In the genomic region with DNA sequence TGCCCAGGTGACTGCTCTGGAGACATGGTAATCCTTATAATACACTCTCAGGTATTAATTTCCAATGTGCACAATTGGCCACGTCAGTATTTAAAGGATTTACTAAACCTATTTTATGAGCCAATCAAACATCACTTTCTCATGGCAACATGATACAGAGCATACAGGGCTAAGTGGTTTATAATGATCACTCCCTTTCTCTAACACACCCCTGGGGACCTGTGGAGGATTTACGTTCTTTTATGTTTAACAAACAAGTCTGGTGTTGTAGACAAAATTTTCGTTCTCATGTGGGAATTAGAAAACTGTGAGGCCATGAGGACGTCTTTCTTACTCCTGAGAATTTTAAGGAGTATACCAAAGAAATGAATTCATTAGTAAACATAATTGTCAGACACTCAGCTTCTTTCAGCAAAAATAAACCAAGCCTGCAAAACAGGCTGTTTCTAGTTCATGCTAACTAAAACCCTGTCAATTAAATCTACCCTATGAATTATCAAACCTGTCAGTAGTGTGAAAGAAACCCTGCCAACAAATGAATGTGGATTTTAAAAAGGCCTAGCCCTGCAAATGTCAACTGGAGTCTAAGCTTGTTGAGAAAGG, we compare ENCODE assay signal across 2 cellular contexts.
TF ChIP-seq lines count a peak whose summit lies in the region.

No MANE protein-coding gene starts in this region.

TF ChIP-seq in SK-N-SH treated with all-trans-retinoic acid at 6 μM for 48 hours, 23 proteins besides CTCF, POLR2A, EP300 and RAD21 (continued from another document):
- no peak for TF ChIP-seq TSHZ2 (CRISPR knock-in tag; IDR thresholded peaks at IDR 0.05)
- TF ChIP-seq OSR1 (CRISPR knock-in tag; IDR thresholded peaks at IDR 0.05) = no peak
- TF ChIP-seq, protein P1, sequence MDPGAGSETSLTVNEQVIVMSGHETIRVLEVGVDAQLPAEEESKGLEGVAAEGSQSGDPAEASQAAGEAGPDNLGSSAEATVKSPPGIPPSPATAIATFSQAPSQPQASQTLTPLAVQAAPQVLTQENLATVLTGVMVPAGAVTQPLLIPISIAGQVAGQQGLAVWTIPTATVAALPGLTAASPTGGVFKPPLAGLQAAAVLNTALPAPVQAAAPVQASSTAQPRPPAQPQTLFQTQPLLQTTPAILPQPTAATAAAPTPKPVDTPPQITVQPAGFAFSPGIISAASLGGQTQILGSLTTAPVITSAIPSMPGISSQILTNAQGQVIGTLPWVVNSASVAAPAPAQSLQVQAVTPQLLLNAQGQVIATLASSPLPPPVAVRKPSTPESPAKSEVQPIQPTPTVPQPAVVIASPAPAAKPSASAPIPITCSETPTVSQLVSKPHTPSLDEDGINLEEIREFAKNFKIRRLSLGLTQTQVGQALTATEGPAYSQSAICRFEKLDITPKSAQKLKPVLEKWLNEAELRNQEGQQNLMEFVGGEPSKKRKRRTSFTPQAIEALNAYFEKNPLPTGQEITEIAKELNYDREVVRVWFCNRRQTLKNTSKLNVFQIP (CRISPR knock-in tag; IDR thresholded peaks at IDR 0.05; ENCODE audit: borderline replicate concordance, low read depth) = no peak
- no peak for TF ChIP-seq SNAI2 (CRISPR knock-in tag; IDR thresholded peaks at IDR 0.05)
- TF ChIP-seq ZNF565 (CRISPR knock-in tag; conservative IDR thresholded peaks at IDR 0.05; ENCODE audit: low read depth) = no peak
- no peak for TF ChIP-seq ZC3H10 (CRISPR knock-in tag; IDR thresholded peaks at IDR 0.05)
- TF ChIP-seq RARB (CRISPR knock-in tag; IDR thresholded peaks at IDR 0.05) = no peak
- no peak for TF ChIP-seq PATZ1 (CRISPR knock-in tag; IDR thresholded peaks at IDR 0.05; ENCODE audit: borderline replicate concordance)
- TF ChIP-seq BACH2 (CRISPR knock-in tag; IDR thresholded peaks at IDR 0.05; ENCODE audit: borderline replicate concordance) = no peak
- TF ChIP-seq PPARA (CRISPR knock-in tag; IDR thresholded peaks at IDR 0.05; ENCODE audit: borderline replicate concordance) = no peak
TF ChIP-seq in SK-N-SH treated with all-trans-retinoic acid at 6 μM for 48 hours: peak in this region for 0.

TF ChIP-seq in SK-N-SH, 30 proteins besides CTCF, POLR2A, EP300 and RAD21 (continued from another document):
- TF ChIP-seq, protein P2, sequence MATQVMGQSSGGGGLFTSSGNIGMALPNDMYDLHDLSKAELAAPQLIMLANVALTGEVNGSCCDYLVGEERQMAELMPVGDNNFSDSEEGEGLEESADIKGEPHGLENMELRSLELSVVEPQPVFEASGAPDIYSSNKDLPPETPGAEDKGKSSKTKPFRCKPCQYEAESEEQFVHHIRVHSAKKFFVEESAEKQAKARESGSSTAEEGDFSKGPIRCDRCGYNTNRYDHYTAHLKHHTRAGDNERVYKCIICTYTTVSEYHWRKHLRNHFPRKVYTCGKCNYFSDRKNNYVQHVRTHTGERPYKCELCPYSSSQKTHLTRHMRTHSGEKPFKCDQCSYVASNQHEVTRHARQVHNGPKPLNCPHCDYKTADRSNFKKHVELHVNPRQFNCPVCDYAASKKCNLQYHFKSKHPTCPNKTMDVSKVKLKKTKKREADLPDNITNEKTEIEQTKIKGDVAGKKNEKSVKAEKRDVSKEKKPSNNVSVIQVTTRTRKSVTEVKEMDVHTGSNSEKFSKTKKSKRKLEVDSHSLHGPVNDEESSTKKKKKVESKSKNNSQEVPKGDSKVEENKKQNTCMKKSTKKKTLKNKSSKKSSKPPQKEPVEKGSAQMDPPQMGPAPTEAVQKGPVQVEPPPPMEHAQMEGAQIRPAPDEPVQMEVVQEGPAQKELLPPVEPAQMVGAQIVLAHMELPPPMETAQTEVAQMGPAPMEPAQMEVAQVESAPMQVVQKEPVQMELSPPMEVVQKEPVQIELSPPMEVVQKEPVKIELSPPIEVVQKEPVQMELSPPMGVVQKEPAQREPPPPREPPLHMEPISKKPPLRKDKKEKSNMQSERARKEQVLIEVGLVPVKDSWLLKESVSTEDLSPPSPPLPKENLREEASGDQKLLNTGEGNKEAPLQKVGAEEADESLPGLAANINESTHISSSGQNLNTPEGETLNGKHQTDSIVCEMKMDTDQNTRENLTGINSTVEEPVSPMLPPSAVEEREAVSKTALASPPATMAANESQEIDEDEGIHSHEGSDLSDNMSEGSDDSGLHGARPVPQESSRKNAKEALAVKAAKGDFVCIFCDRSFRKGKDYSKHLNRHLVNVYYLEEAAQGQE (IDR thresholded peaks at IDR 0.05; ENCODE audit: low read depth, low read length) = no peak
- TF ChIP-seq TCF12 (IDR thresholded peaks at IDR 0.05) (no peak), FOXM1 (IDR thresholded peaks at IDR 0.05; ENCODE audit: low read depth) (no peak), RFX5 (IDR thresholded peaks at IDR 0.05; ENCODE audit: low read length) (no peak), RXRA (IDR thresholded peaks at IDR 0.05; ENCODE audit: borderline replicate concordance, low read depth) (no peak), YY1 (IDR thresholded peaks at IDR 0.05; ENCODE audit: low read depth) (no peak), ELF1 (IDR thresholded peaks at IDR 0.05) (no peak), GABPA (IDR thresholded peaks at IDR 0.05; ENCODE audit: low read depth) (no peak)
